8 cellular contexts compared by ENCODE assay signal in the genomic region with DNA sequence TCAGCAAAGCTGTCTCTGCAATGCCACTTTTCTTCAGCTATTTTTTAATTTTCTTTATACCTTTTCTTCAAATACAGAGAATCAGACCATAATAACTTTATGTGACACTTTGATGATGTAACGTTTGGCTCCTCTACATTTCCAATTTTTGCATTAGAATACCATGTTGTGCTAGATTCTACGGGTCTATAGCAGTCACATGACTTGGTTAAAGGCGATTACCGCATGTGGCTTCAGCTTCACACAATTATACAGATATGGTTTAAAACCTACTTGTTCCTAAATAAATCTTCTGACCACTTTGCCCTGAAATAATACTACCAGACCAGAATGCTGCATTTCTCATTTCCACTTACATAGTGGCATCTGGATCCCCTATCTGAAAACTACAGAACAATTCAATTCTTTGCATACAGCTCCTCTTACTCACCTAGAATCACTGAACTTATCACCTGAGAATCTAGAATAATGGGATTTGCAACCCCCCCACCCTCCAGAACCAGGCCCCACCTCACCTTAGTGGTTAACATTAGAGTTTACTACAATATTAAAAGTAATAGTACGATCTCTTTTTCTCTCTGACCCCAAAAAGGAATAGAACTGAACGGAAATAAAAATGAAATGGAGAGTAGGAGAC. TPM values are rescaled to one million over a fixed set of nuclear protein-coding genes. Genes with fewer than 3 reads are reported as not detected.
DNase-seq lines count a peak whose midpoint lies in the region; ATAC-seq and TF ChIP-seq lines count a peak whose summit lies in the region.

No MANE protein-coding gene starts in this region.

- DNase-seq in Caco-2 (no peak), OCI-M1 (lab: John Stamatoyannopoulos, UW) (peak; percentile 38), neuronal stem cell (ENCODE audit: low spot score) (no peak), lower leg skin (ENCODE audit: low spot score in 2 of 2) (no peak)

- POLR2A ChIA-PET in Caco-2 (lab: Charles Lee): no interaction called here

- no peaks in the 10 kb centered on the region for H3K9me3 ChIP-seq in Caco-2
- no peaks in the 10 kb centered on the region for H3K9me3 ChIP-seq in endocrine pancreas (ENCODE audit: control insufficient read depth, low read length)
- H3K9me3 ChIP-seq in neuronal stem cell (replicated peaks in 1 of 2; ENCODE audit: control insufficient read depth in 2 of 2, insufficient read depth in 1 of 2, low read depth in 1 of 2, low read length in 2 of 2): no peaks in the 10 kb centered on the region

- no peak overlapping the region for H3K18ac ChIP-seq in neuronal stem cell (ENCODE audit: low read length)

- H4K91ac ChIP-seq in neuronal stem cell (ENCODE audit: low read depth, low read length, poor library complexity): no peak overlapping the region

- intact Hi-C loops in Caco-2 (cut with micrococcal nuclease; ENCODE audit: unreplicated experiment) (no loop called here), lower leg skin (cut with DNase I; ENCODE audit: low total_unique reads) (no loop called here)

- no peak overlapping the region for H2BK12ac ChIP-seq in neuronal stem cell (ENCODE audit: low read length)

- H3K36me3 ChIP-seq in Caco-2 (ENCODE audit: control insufficient read depth, insufficient read depth, low read length) (peaks cover 1% of the 10 kb centered on the region; the same call in 1 of the 2 replicates), endocrine pancreas (ENCODE audit: control insufficient read depth, insufficient read depth, low read length) (no peaks in the 10 kb centered on the region), neuronal stem cell (replicated peaks in 1 of 2; ENCODE audit: control insufficient read depth in 2 of 2, insufficient read depth in 2 of 2, low read length in 2 of 2) (peaks cover 1 to 36% of the 10 kb centered on the region in 2 donors)

- no peak overlapping the region for H3K4ac ChIP-seq in neuronal stem cell (ENCODE audit: low read length)

- H2BK15ac ChIP-seq in neuronal stem cell (ENCODE audit: low read length): no peak overlapping the region

- TF ChIP-seq CTCF in Caco-2 (IDR thresholded peaks at IDR 0.05; ENCODE audit: insufficient read depth in 1 of 2, low read depth in 1 of 2, low read length in 1 of 2, severe bottlenecking in 1 of 2, unreplicated experiment in 1 of 2) (no peak), lower leg skin (IDR thresholded peaks at IDR 0.05) (no peak)

- no peak overlapping the region for H2BK5ac ChIP-seq in neuronal stem cell (ENCODE audit: low read length)

- no peak overlapping the region for H3K4me2 ChIP-seq in neuronal stem cell (ENCODE audit: insufficient read depth, low read length, poor library complexity, severe bottlenecking)

- H4K8ac ChIP-seq in neuronal stem cell (ENCODE audit: low read depth, low read length): no peak overlapping the region

- peak overlapping the region; percentile 81 for H3K4me3 Mint-ChIP-seq in Caco-2 (ENCODE audit: unreplicated experiment)

- H3K27ac ChIP-seq in neuronal stem cell (replicated peaks; ENCODE audit: low read length): no peak overlapping the region

- H3K23ac ChIP-seq in neuronal stem cell (ENCODE audit: low read depth, low read length, poor library complexity): no peak overlapping the region

- BruUV-seq in Caco-2 (replicated peaks; lab: Mats Ljungman, UMichigan): TSS peak; percentile 51

- ATAC-seq in HG03139 (IDR thresholded peaks at IDR 0.05; ENCODE audit: unreplicated experiment) (no peak), GM18873 (IDR thresholded peaks at IDR 0.05; ENCODE audit: low FRiP score, unreplicated experiment) (no peak), GM19452 (IDR thresholded peaks at IDR 0.05; ENCODE audit: unreplicated experiment) (no peak)

- no peak overlapping the region for H2BK120ac ChIP-seq in neuronal stem cell (ENCODE audit: low read depth, low read length)

- H3K9ac ChIP-seq in endocrine pancreas (ENCODE audit: control insufficient read depth, insufficient read depth, low read length): peak overlapping the region; percentile 26
- H3K9ac ChIP-seq in neuronal stem cell (ENCODE audit: low read depth, low read length, poor library complexity): no peak overlapping the region

- peaks cover 12% of the 10 kb centered on the region for H3K4me1 Mint-ChIP-seq in Caco-2 (ENCODE audit: low read depth, unreplicated experiment)

- H3K9me3 Mint-ChIP-seq in Caco-2 (ENCODE audit: unreplicated experiment): no peaks in the 10 kb centered on the region

- H3K36me3 Mint-ChIP-seq in Caco-2 (ENCODE audit: insufficient read depth, unreplicated experiment): peaks cover 26% of the 10 kb centered on the region

- H3K4me1 ChIP-seq in Caco-2 (no peaks in the 10 kb centered on the region), endocrine pancreas (ENCODE audit: control insufficient read depth, insufficient read depth, low read length) (peaks cover 15% of the 10 kb centered on the region), neuronal stem cell (ENCODE audit: control insufficient read depth in 2 of 2, insufficient read depth in 1 of 2, low read depth in 1 of 2, low read length in 2 of 2) (peaks cover 3 to 5% of the 10 kb centered on the region in 2 donors)

- H3K14ac ChIP-seq in neuronal stem cell (ENCODE audit: low read length): no peak overlapping the region

- no peaks in the 10 kb centered on the region for H3K79me1 ChIP-seq in neuronal stem cell (ENCODE audit: low read depth, low read length)

- WGBS in neuronal stem cell (ENCODE audit: extremely low coverage in 2 of 2, insufficient read length in 2 of 2, insufficient replicate concordance in 1 of 2), 2 donors: no CpG with 5 or more reads among the region's 6 CpGs
- WGBS in lower leg skin, 2 donors: 10 to 16% methylated on average over 6 of the region's 6 CpGs

- no peaks in the 10 kb centered on the region for H3K27me3 Mint-ChIP-seq in Caco-2 (ENCODE audit: insufficient read depth, unreplicated experiment)

- CTCF ChIA-PET in Caco-2 (lab: Charles Lee): no interaction called here

- TF ChIP-seq POLR2A in lower leg skin (IDR thresholded peaks at IDR 0.05): no peak

- H3K27ac Mint-ChIP-seq in Caco-2 (ENCODE audit: unreplicated experiment): peak overlapping the region; percentile 73

- H2AFZ ChIP-seq in neuronal stem cell (ENCODE audit: low read length): peak overlapping the region; percentile 72

- no peak overlapping the region for H2AK5ac ChIP-seq in neuronal stem cell (ENCODE audit: low read depth, low read length)

- H3K4me3 ChIP-seq in Caco-2 (ENCODE audit: low read depth, low read length) (peak overlapping the region; percentile 73), endocrine pancreas (ENCODE audit: control insufficient read depth, insufficient read depth, low read length) (peak overlapping the region; percentile 80), neuronal stem cell (ENCODE audit: low read length in 2 of 2) (peak overlapping the region in 1 of 2 donors; percentile 83), lower leg skin (ENCODE audit: low read depth, poor library complexity, severe bottlenecking) (no peak overlapping the region)

- H3K27me3 ChIP-seq in Caco-2 (replicated peaks; ENCODE audit: control insufficient read depth, insufficient read depth, low read length) (no peaks in the 10 kb centered on the region), endocrine pancreas (ENCODE audit: control insufficient read depth, insufficient read depth, low read length) (no peaks in the 10 kb centered on the region), neuronal stem cell (ENCODE audit: control insufficient read depth in 3 of 3, insufficient read depth in 3 of 3, low read depth in 1 of 3, low read length in 3 of 3) (peaks cover 0 to 2% (median 0%) of the 10 kb centered on the region in 3 experiments)

RNA-seq across cellular contexts. Expression of a gene that starts 1.3 kb away (rescaled TPM):
- total RNA-seq in Caco-2 (2022) (53.5 and 53.9 TPM in 2 replicates), lower leg skin (100 to 1,000 TPM in 1 of 4 donors, 10 to 100 TPM in 3; 61.0 to 126 (median 65.6) TPM)
- 37.9 TPM for polyA plus RNA-seq in neuronal stem cell (2013, experiment 1 of 2)
- polyA plus RNA-seq in neuronal stem cell (2013, experiment 2 of 2): 36.7 TPM
